Comparison of ENCODE assay signal across 1 cellular context in the genomic region with DNA sequence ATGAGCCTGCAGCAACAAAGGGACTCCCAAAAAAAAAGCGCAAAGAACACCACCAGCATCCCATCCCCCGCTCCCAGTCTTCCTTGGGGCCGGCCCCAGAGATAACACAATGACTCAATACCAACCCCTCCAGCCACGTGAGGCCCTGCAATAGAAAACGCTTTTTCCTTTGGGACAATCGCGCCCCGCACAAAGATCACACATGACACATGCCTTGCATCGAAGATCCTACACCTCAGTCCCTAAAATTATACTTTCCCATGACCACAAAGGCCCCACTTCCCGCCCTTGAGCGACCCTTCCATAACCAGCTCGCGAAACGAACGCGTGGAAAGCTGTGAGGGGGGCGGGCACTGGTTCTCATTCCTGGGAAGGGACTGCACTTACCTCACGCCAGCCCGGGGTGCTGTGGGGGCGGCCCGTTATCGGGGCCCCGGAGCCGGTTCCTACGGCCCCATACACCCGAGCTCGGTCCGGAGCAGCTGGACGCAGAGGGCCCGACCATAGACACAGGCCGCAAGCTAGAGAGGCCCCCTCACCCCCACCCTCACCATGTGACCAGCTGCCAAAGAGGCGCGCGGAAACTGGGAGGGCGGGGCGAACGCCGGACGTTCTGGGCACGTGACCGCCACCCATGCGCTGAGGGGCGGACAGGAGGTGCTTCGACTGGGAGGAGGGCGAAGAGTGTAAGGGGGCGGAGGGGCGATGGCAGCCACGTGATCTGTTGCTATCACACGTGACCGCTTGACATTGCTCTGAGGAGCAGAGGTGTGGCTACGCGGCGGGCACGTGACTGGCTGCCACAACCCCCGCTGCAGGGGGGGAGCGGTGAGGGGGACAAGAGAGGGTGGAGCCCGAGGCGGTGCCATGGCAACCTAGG.
A peak's percentile ranks its signal among the peaks of the same experiment; 100 is the strongest.
TF ChIP-seq lines count a peak whose summit lies in the region.

A gene (minus strand): TSS at position 523 of the 880 bp plus-strand sequence. CDS start 593 bp downstream, outside the sequence.

TF ChIP-seq in K562, 482 proteins besides CTCF, POLR2A, EP300 and RAD21 (continued from another document and continues in another):
- TF ChIP-seq, protein P1, sequence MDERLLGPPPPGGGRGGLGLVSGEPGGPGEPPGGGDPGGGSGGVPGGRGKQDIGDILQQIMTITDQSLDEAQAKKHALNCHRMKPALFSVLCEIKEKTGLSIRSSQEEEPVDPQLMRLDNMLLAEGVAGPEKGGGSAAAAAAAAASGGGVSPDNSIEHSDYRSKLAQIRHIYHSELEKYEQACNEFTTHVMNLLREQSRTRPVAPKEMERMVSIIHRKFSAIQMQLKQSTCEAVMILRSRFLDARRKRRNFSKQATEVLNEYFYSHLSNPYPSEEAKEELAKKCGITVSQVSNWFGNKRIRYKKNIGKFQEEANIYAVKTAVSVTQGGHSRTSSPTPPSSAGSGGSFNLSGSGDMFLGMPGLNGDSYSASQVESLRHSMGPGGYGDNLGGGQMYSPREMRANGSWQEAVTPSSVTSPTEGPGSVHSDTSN (CRISPR knock-in tag; IDR thresholded peaks at IDR 0.05; ENCODE audit: low read depth), result no peak
- TF ChIP-seq, protein P1 (tag; conservative IDR thresholded peaks at IDR 0.05; ENCODE audit: low read depth), result no peak
- TF ChIP-seq CAMTA2 (CRISPR knock-in tag; conservative IDR thresholded peaks at IDR 0.05) (no peak), CCNT2 (IDR thresholded peaks at IDR 0.05; ENCODE audit: borderline replicate concordance, extremely low read depth, insufficient read length, low read depth, low read length) (peak; percentile 90), DMBX1 (CRISPR knock-in tag; IDR thresholded peaks at IDR 0.05; ENCODE audit: borderline replicate concordance) (no peak), CBX2 (IDR thresholded peaks at IDR 0.05; ENCODE audit: insufficient read depth, low read length, poor library complexity, severe bottlenecking) (no peak), ZNF224 (CRISPR knock-in tag; IDR thresholded peaks at IDR 0.05) (no peak), ZZZ3 (IDR thresholded peaks at IDR 0.05) (peak; percentile 84), POU5F1 (IDR thresholded peaks at IDR 0.05; ENCODE audit: borderline replicate concordance, low read depth, low read length, partially characterized antibody) (peak; percentile 14), CBFA2T2 (conservative IDR thresholded peaks at IDR 0.05) (peak; percentile 99), ILF3 (IDR thresholded peaks at IDR 0.05; ENCODE audit: borderline replicate concordance) (no peak), POLR2G (IDR thresholded peaks at IDR 0.05; ENCODE audit: low read depth, low read length) (peak; percentile 99), DNMT1 (IDR thresholded peaks at IDR 0.05) (no peak), ZFP1 (CRISPR knock-in tag; IDR thresholded peaks at IDR 0.05) (no peak), SMAD2 (IDR thresholded peaks at IDR 0.05; ENCODE audit: low read depth, low read length) (no peak), NRF1 (conservative IDR thresholded peaks at IDR 0.05 in 1 of 2, IDR thresholded peaks at IDR 0.05 in 1 of 2) (peak; percentile 89 to 91), ETV6 (IDR thresholded peaks at IDR 0.05; ENCODE audit: borderline replicate concordance in 1 of 2, low read depth in 2 of 2, low read length in 1 of 2) (no peak), ETV6 (CRISPR knock-in tag; IDR thresholded peaks at IDR 0.05; ENCODE audit: borderline replicate concordance) (no peak), CTBP1 (IDR thresholded peaks at IDR 0.05; ENCODE audit: borderline replicate concordance) (peak; percentile 73; the same call in 1 of the 2 replicates), NFE2 (IDR thresholded peaks at IDR 0.05; ENCODE audit: low read depth) (peak; percentile 66), KLF13 (tag; IDR thresholded peaks at IDR 0.05; ENCODE audit: borderline replicate concordance, low read depth) (peak; percentile 87; the same call in 1 of the 2 replicates), CCAR2 (IDR thresholded peaks at IDR 0.05; ENCODE audit: low read depth, low read length) (no peak), ZNF764 (CRISPR knock-in tag; IDR thresholded peaks at IDR 0.05; ENCODE audit: low read depth) (no peak), ZNF79 (CRISPR knock-in tag; IDR thresholded peaks at IDR 0.05; ENCODE audit: low read depth) (peak; percentile 60; the same call in 1 of the 2 replicates), FOXK1 (CRISPR knock-in tag; IDR thresholded peaks at IDR 0.05; ENCODE audit: borderline replicate concordance) (no peak; the same call in 1 of the 2 replicates), SREBF1 (IDR thresholded peaks at IDR 0.05; ENCODE audit: borderline replicate concordance, low read depth, low read length) (peak; percentile 83), ZKSCAN1 (IDR thresholded peaks at IDR 0.05; ENCODE audit: low read depth, low read length) (no peak), CBFA2T3 (IDR thresholded peaks at IDR 0.05) (peak; percentile 52), ZNF324 (CRISPR knock-in tag; IDR thresholded peaks at IDR 0.05) (no peak)
- TF ChIP-seq, protein P2, sequence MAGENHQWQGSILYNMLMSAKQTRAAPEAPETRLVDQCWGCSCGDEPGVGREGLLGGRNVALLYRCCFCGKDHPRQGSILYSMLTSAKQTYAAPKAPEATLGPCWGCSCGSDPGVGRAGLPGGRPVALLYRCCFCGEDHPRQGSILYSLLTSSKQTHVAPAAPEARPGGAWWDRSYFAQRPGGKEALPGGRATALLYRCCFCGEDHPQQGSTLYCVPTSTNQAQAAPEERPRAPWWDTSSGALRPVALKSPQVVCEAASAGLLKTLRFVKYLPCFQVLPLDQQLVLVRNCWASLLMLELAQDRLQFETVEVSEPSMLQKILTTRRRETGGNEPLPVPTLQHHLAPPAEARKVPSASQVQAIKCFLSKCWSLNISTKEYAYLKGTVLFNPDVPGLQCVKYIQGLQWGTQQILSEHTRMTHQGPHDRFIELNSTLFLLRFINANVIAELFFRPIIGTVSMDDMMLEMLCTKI (IDR thresholded peaks at IDR 0.05; ENCODE audit: partially characterized antibody), result no peak
- TF ChIP-seq, protein P3, sequence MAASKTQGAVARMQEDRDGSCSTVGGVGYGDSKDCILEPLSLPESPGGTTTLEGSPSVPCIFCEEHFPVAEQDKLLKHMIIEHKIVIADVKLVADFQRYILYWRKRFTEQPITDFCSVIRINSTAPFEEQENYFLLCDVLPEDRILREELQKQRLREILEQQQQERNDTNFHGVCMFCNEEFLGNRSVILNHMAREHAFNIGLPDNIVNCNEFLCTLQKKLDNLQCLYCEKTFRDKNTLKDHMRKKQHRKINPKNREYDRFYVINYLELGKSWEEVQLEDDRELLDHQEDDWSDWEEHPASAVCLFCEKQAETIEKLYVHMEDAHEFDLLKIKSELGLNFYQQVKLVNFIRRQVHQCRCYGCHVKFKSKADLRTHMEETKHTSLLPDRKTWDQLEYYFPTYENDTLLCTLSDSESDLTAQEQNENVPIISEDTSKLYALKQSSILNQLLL (CRISPR knock-in tag; IDR thresholded peaks at IDR 0.05; ENCODE audit: borderline replicate concordance), result no peak
- TF ChIP-seq, protein P4, sequence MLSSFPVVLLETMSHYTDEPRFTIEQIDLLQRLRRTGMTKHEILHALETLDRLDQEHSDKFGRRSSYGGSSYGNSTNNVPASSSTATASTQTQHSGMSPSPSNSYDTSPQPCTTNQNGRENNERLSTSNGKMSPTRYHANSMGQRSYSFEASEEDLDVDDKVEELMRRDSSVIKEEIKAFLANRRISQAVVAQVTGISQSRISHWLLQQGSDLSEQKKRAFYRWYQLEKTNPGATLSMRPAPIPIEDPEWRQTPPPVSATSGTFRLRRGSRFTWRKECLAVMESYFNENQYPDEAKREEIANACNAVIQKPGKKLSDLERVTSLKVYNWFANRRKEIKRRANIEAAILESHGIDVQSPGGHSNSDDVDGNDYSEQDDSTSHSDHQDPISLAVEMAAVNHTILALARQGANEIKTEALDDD (IDR thresholded peaks at IDR 0.05), result no peak
- TF ChIP-seq, protein P5, sequence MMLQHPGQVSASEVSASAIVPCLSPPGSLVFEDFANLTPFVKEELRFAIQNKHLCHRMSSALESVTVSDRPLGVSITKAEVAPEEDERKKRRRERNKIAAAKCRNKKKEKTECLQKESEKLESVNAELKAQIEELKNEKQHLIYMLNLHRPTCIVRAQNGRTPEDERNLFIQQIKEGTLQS (IDR thresholded peaks at IDR 0.05), result peak; percentile 91
- TF ChIP-seq, protein P5 (CRISPR knock-in tag; conservative IDR thresholded peaks at IDR 0.05), result peak; percentile 95
- TF ChIP-seq, protein P6, sequence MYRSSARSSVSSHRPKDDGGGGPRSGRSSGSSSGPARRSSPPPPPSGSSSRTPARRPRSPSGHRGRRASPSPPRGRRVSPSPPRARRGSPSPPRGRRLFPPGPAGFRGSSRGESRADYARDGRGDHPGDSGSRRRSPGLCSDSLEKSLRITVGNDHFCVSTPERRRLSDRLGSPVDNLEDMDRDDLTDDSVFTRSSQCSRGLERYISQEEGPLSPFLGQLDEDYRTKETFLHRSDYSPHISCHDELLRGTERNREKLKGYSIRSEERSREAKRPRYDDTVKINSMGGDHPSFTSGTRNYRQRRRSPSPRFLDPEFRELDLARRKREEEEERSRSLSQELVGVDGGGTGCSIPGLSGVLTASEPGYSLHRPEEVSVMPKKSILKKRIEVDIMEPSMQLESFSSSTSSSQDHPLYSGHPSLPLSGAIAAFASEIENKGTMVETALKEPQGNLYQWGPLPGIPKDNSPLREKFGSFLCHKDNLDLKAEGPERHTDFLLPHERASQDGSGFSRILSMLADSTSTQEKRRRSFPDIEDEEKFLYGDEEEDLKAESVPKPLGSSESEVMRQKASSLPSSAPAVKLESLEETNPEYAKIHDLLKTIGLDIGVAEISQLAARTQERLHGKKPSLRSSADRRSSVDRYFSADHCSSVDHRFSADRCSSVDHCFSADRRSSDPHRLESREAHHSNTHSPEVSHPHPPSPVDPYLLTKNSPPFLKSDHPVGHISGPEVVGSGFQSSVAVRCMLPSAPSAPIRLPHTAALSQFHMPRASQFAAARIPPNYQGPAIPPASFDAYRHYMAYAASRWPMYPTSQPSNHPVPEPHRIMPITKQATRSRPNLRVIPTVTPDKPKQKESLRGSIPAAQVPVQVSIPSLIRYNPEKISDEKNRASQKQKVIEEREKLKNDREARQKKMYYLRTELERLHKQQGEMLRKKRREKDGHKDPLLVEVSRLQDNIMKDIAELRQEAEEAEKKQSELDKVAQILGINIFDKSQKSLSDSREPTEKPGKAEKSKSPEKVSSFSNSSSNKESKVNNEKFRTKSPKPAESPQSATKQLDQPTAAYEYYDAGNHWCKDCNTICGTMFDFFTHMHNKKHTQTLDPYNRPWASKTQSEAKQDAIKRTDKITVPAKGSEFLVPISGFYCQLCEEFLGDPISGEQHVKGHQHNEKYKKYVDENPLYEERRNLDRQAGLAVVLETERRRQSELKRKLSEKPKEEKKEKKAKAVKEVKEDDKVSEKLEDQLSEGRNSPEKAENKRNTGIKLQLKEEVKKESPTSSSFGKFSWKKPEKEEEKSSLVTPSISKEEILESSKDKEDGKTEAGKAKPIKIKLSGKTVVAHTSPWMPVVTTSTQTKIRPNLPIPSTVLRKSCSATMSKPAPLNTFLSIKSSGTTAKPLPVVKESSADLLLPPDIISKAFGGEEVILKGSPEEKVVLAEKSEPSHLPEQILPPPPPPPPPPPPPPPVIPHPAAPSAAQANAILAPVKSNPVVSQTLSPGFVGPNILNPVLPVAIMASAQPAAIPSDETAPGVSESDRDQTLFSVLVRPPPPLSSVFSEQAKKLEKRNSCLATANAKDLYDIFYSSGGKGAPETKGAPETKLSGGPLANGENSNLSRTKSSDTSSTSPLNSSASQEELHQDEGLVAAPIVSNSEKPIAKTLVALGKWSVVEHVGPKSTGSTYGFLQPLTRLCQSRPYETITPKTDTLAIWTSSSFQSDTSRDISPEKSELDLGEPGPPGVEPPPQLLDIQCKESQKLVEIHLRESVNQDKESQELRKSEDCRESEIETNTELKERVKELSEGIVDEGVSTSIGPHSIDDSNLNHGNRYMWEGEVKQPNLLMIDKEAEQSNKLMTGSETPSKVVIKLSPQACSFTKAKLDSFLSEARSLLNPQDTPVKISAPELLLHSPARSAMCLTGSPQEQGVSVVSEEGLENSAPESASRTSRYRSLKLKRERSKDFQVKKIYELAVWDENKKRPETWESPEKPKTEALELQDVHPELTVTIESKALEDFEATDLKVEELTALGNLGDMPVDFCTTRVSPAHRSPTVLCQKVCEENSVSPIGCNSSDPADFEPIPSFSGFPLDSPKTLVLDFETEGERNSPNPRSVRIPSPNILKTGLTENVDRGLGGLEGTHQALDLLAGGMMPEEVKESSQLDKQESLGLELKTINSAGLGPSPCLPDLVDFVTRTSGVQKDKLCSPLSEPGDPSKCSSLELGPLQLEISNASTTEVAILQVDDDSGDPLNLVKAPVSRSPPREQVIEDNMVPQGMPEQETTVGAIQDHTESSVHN (IDR thresholded peaks at IDR 0.05; ENCODE audit: borderline replicate concordance in 1 of 2, low read depth in 1 of 2), result peak in 1 of 2 experiments; percentile 87; a peak in 2 of 4 replicates
- TF ChIP-seq, protein P7, sequence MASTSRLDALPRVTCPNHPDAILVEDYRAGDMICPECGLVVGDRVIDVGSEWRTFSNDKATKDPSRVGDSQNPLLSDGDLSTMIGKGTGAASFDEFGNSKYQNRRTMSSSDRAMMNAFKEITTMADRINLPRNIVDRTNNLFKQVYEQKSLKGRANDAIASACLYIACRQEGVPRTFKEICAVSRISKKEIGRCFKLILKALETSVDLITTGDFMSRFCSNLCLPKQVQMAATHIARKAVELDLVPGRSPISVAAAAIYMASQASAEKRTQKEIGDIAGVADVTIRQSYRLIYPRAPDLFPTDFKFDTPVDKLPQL (IDR thresholded peaks at IDR 0.05; ENCODE audit: extremely low read depth, insufficient read length), result no peak
- TF ChIP-seq, protein P8, sequence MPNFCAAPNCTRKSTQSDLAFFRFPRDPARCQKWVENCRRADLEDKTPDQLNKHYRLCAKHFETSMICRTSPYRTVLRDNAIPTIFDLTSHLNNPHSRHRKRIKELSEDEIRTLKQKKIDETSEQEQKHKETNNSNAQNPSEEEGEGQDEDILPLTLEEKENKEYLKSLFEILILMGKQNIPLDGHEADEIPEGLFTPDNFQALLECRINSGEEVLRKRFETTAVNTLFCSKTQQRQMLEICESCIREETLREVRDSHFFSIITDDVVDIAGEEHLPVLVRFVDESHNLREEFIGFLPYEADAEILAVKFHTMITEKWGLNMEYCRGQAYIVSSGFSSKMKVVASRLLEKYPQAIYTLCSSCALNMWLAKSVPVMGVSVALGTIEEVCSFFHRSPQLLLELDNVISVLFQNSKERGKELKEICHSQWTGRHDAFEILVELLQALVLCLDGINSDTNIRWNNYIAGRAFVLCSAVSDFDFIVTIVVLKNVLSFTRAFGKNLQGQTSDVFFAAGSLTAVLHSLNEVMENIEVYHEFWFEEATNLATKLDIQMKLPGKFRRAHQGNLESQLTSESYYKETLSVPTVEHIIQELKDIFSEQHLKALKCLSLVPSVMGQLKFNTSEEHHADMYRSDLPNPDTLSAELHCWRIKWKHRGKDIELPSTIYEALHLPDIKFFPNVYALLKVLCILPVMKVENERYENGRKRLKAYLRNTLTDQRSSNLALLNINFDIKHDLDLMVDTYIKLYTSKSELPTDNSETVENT (CRISPR knock-in tag; IDR thresholded peaks at IDR 0.05), result peak; percentile 68; the same call in 1 of the 2 replicates
